In genomic region chr2:134205087-134205486, GRCh38 we compare ENCODE assay signal across 20 cellular contexts.
"Had no signal": no experiment of that assay in that cellular context is flagged by ENCODE, and none has a peak within 500 bp of the region (broad histone marks: within the 10 kb centered on the region; RNA-seq: fewer than 3 reads in every experiment).

No MANE protein-coding gene starts in this region.

- H3K27me3 Mint-ChIP-seq: dendritic cell treated with granulocyte-macrophage colony-stimulating factor and Interleukin-4, amounts not matched to agents 40 ng/mL and 50 ng/mL, for 4 days; effector memory CD8-positive, alpha-beta T cell had no signal

- H3K27me3 ChIP-seq: esophagus squamous epithelium, gastroesophageal sphincter, neural progenitor cell, sigmoid colon, stomach had no signal

- DNase-seq: cerebellar nuclear complex; effector memory CD8-positive, alpha-beta T cell; esophagus squamous epithelium; foreskin fibroblast; hippocampal formation; mammary epithelial cell; natural killer cell; psoas muscle; retina; sigmoid colon; stimulated activated CD4-positive, alpha-beta T cell treated with anti-CD3 and anti-CD28 coated beads, Interleukin-12 subunit alpha, Interleukin-12 subunit beta, amount 100 ng/mL, for 4 hours; stomach; substantia nigra had no signal

- H3K9me3 ChIP-seq: esophagus squamous epithelium, gastroesophageal sphincter, psoas muscle, sigmoid colon, stomach, thoracic aorta had no signal

- ATAC-seq: effector memory CD8-positive, alpha-beta T cell; gastroesophageal sphincter; natural killer cell; psoas muscle had no signal

- H3K27ac ChIP-seq: esophagus squamous epithelium, gastroesophageal sphincter, neural progenitor cell, parathyroid adenoma, psoas muscle, sigmoid colon, thoracic aorta had no signal

- H3K27ac Mint-ChIP-seq: dendritic cell treated with granulocyte-macrophage colony-stimulating factor and Interleukin-4, amounts not matched to agents 40 ng/mL and 50 ng/mL, for 4 days; effector memory CD8-positive, alpha-beta T cell; mesothelial cell of epicardium; natural killer cell; neural progenitor cell had no signal

- H3K4me3 Mint-ChIP-seq: dendritic cell treated with granulocyte-macrophage colony-stimulating factor and Interleukin-4, amounts not matched to agents 40 ng/mL and 50 ng/mL, for 4 days; effector memory CD8-positive, alpha-beta T cell; mesothelial cell of epicardium; natural killer cell; neural progenitor cell had no signal

- H3K36me3 Mint-ChIP-seq: mesothelial cell of epicardium, natural killer cell, neural progenitor cell had no signal

- H3K9ac ChIP-seq: neural progenitor cell, parathyroid adenoma had no signal

- H3K9me3 Mint-ChIP-seq: dendritic cell treated with granulocyte-macrophage colony-stimulating factor and Interleukin-4, amounts not matched to agents 40 ng/mL and 50 ng/mL, for 4 days; effector memory CD8-positive, alpha-beta T cell; mesothelial cell of epicardium; natural killer cell; neural progenitor cell had no signal

- H3K36me3 ChIP-seq: esophagus squamous epithelium, gastroesophageal sphincter, neural progenitor cell, sigmoid colon, stomach, thoracic aorta had no signal

- H2AFZ ChIP-seq: neural progenitor cell, parathyroid adenoma had no signal

- H3K4me3 ChIP-seq: esophagus squamous epithelium, gastroesophageal sphincter, neural progenitor cell, psoas muscle, sigmoid colon, skin epidermis, stomach, thoracic aorta had no signal
